Comparison of ENCODE assay signal across 8 cellular contexts in the genomic region with DNA sequence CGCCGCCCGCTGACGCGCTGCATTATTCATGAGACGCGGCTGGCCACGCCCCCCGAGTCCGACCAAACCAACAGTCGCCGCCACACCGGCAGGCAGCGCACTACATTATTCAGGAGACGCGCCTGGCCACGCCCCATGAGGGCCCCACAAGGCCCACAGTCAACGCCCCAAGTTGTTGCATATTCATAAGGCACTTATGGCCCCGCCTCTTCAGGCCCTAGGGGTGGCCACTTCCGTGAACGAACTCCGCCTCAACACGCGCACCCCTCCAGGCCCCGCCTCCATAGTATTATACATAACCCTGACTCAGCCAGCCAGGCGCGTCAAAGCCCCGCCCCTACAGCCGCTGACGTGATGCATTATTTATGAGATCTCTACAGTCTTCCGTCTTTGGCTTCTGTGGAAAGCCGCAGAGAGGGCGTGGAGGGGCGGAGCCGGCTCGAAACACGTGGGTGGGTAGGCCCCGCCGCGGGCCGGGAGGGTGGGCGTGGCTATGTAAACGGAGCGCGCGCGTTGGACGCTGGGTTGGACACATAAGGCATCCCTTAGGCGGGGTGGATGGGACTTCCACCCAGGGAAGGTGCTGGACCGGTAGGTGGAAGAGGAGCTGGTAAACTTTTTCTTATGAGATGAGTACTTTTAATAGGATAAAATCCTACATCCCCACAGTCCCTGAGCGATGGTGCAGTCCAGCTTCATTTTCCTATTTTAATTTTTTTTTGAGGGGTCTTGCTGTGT. TPM values are rescaled to one million over a fixed set of nuclear protein-coding genes. Genes with fewer than 3 reads are reported as not detected.
DNase-seq lines count a peak whose midpoint lies in the region; ATAC-seq and TF ChIP-seq lines count a peak whose summit lies in the region.

No MANE protein-coding gene starts in this region.

- H3K4me1 ChIP-seq in HUES48 (ENCODE audit: control insufficient read depth, insufficient read depth, low read length) (peaks cover 7% of the 10 kb centered on the region; the same call in 1 of the 2 replicates), NT2/D1 (ENCODE audit: insufficient read depth, insufficient read length) (peaks cover 6% of the 10 kb centered on the region), mesodermal cell (ENCODE audit: control insufficient read depth, insufficient read depth, low read length, poor library complexity, severe bottlenecking) (peaks cover 8% of the 10 kb centered on the region)

- H3K36me3 Mint-ChIP-seq in endothelial cell (ENCODE audit: low read depth, unreplicated experiment): no peaks in the 10 kb centered on the region

- H3K9me3 ChIP-seq in HUES48 (ENCODE audit: control insufficient read depth, insufficient read depth, low read length): no peaks in the 10 kb centered on the region
- no peaks in the 10 kb centered on the region for H3K9me3 ChIP-seq in NT2/D1 (ENCODE audit: insufficient read depth, low read length)
- H3K9me3 ChIP-seq in mesodermal cell (ENCODE audit: control insufficient read depth, low read length): no peaks in the 10 kb centered on the region

- WGBS in mesodermal cell (ENCODE audit: insufficient coverage in 2 of 2), 2 experiments: 0 to 2% methylated on average over 29 to 47 of the region's 51 CpGs

- H3K4me1 Mint-ChIP-seq in endothelial cell (ENCODE audit: unreplicated experiment): peaks cover 9% of the 10 kb centered on the region

- no peak for TF ChIP-seq CTCF in endothelial cell (IDR thresholded peaks at IDR 0.05; ENCODE audit: unreplicated experiment)

- peaks cover 12% of the 10 kb centered on the region for H3K27me3 Mint-ChIP-seq in endothelial cell (ENCODE audit: unreplicated experiment)

- H3K36me3 ChIP-seq in HUES48 (ENCODE audit: control insufficient read depth, insufficient read depth, low read length): no peaks in the 10 kb centered on the region
- H3K36me3 ChIP-seq in NT2/D1 (ENCODE audit: insufficient read depth, insufficient read length, low read length): peaks cover 3% of the 10 kb centered on the region
- peaks cover 4% of the 10 kb centered on the region for H3K36me3 ChIP-seq in mesodermal cell (ENCODE audit: control insufficient read depth, insufficient read depth, low read length)

- peak overlapping the region; percentile 99; the same call in 1 of the 2 replicates for H3K4me3 ChIP-seq in HUES48 (ENCODE audit: low read depth, low read length)
- H3K4me3 ChIP-seq in NT2/D1 (ENCODE audit: insufficient read length, low read depth): no peak overlapping the region
- H3K4me3 ChIP-seq in mesodermal cell (ENCODE audit: extremely low read depth, insufficient read depth, low read length, poor library complexity, severe bottlenecking): peak overlapping the region; percentile 96

- peak overlapping the region; percentile 72 for H3K27ac ChIP-seq in HUES48 (ENCODE audit: low read depth, low read length)
- peak overlapping the region; percentile 98 for H3K27ac ChIP-seq in mesodermal cell (ENCODE audit: low read depth, low read length, severe bottlenecking)

- in situ Hi-C loops in Caki2 (cut with HindIII; ENCODE audit: low pct_unique_long_range_greater_than_20kb, low sequenced_read_pairs): no loop called here

- peak; percentile 80 for ATAC-seq in GM21423 (IDR thresholded peaks at IDR 0.05; ENCODE audit: unreplicated experiment)

- H3K9ac ChIP-seq in HUES48 (ENCODE audit: low read depth, low read length) (0 out of 2 replicates have a peak overlapping the region, but pooled peaks have one; percentile 51), NT2/D1 (ENCODE audit: insufficient read length, low read depth) (no peak overlapping the region)

- DNase-seq in Caki2 (ENCODE audit: low read depth) (peak; percentile 100), NT2/D1 (ENCODE audit: low read depth, low spot score) (peak; percentile 99), endothelial cell (ENCODE audit: low spot score) (peak; percentile 100)
- DNase-seq in activated CD8-positive, alpha-beta memory T cell treated with anti-CD3 and anti-CD28 coated beads, Interleukin-2, amount 50 U/mL, for 24 hours (ENCODE audit: extremely low read depth): peak; percentile 100
- DNase-seq in stimulated activated CD8-positive, alpha-beta memory T cell treated with anti-CD3 and anti-CD28 coated beads, Interleukin-15, amount 100 ng/mL, for 4 hours (ENCODE audit: low read depth in 2 of 2): peak; percentile 100

- H3K4me3 Mint-ChIP-seq in endothelial cell (ENCODE audit: unreplicated experiment): peak overlapping the region; percentile 94

- H3K9me3 Mint-ChIP-seq in endothelial cell (ENCODE audit: unreplicated experiment): no peaks in the 10 kb centered on the region

- peak overlapping the region; percentile 81 for H3K27ac Mint-ChIP-seq in endothelial cell (ENCODE audit: unreplicated experiment)

- H3K27me3 ChIP-seq in HUES48 (ENCODE audit: control insufficient read depth, insufficient read depth, low read length) (no peaks in the 10 kb centered on the region), NT2/D1 (ENCODE audit: insufficient read depth, insufficient read length) (no peaks in the 10 kb centered on the region)

RNA-seq across cellular contexts. Expression of a gene that starts 0.4 kb away (rescaled TPM):
- 8.4 and 26.0 TPM in 2 replicates for total RNA-seq in Caki2 (2014; rRNA removed; shearing (Covaris generic); ENCODE audit: low replicate concordance)
- 11.0 TPM for total RNA-seq in endothelial cell (ENCODE audit: unreplicated experiment)
- polyA plus RNA-seq in mesodermal cell (2013, experiment 1 of 2): 8.6 TPM
- polyA plus RNA-seq in mesodermal cell (2013, experiment 2 of 2): 9.1 TPM

RNA-seq across cellular contexts. Expression of a gene that starts 21.1 kb away (rescaled TPM):
- total RNA-seq in Caki2 (2014; rRNA removed; shearing (Covaris generic); ENCODE audit: low replicate concordance): 418 and 487 TPM in 2 replicates
- total RNA-seq in endothelial cell (ENCODE audit: unreplicated experiment): 229 TPM
- polyA plus RNA-seq in mesodermal cell (2013, experiment 1 of 2): 225 TPM
- 200 TPM for polyA plus RNA-seq in mesodermal cell (2013, experiment 2 of 2)

RNA-seq across cellular contexts. Expression of a gene that starts 35.4 kb away (rescaled TPM):
- total RNA-seq in Caki2 (2014; rRNA removed; shearing (Covaris generic); ENCODE audit: low replicate concordance): 99.2 and 181 TPM in 2 replicates
- total RNA-seq in endothelial cell (ENCODE audit: unreplicated experiment): 105 TPM
- 129 TPM for polyA plus RNA-seq in mesodermal cell (2013, experiment 1 of 2)
- polyA plus RNA-seq in mesodermal cell (2013, experiment 2 of 2): 107 TPM

RNA-seq across cellular contexts. Expression of a gene that starts 49.4 kb away (rescaled TPM):
- 628 and 713 TPM in 2 replicates for total RNA-seq in Caki2 (2014; rRNA removed; shearing (Covaris generic); ENCODE audit: low replicate concordance)
- total RNA-seq in endothelial cell (ENCODE audit: unreplicated experiment): 1,465 TPM
- 1,619 TPM for polyA plus RNA-seq in mesodermal cell (2013, experiment 1 of 2)
- 1,435 TPM for polyA plus RNA-seq in mesodermal cell (2013, experiment 2 of 2)
